Comparison of ENCODE assay signal across 15 cellular contexts in the genomic region with DNA sequence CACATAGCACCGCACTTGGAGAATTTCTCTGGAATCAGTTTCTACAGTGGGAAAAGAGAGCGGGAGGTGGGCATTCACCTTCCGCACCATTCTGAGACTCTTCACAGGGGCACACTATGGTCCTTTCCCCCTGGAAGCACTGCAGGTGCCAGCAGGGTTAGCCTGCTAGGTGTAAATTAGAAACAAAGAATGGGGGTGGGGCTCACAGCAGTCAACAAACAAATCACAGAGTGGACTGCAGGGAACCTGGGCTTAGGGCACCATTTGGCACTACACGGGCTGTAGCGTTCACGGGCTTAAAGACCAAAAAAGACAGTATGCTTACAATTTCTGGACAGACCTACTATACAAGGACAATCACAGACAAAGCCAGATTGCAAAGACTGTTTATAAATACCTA.
"Had no signal": no experiment of that assay in that cellular context is flagged by ENCODE, and none has a peak within 500 bp of the region (broad histone marks: within the 10 kb centered on the region; RNA-seq: fewer than 3 reads in every experiment).

No MANE protein-coding gene starts in this region.

- H3K4me3 ChIP-seq: coronary artery, hepatocyte, neural progenitor cell, ovary, upper lobe of left lung, uterus had no signal

- H3K4me2 ChIP-seq: hepatocyte, neural progenitor cell had no signal

- H3K4me1 ChIP-seq: neural progenitor cell, uterus had no signal

- H2AFZ ChIP-seq: hepatocyte, neural progenitor cell had no signal

- H3K9ac ChIP-seq: neural progenitor cell had no signal

- H3K9me3 Mint-ChIP-seq: natural killer cell treated with Interleukin-12 subunit alpha and Interleukin-12 subunit beta and Interleukin-15 and Interleukin-18, amount 100 ng/mL, for 72 hours had no signal

- FAIRE-seq: small intestine had no signal

- DNase-seq: effector CD4-positive, alpha-beta T cell; foreskin melanocyte; kidney glomerular epithelial cell; nucleus accumbens; ovary; right cardiac atrium; small intestine; stimulated activated CD4-positive, alpha-beta T cell treated with anti-CD3 and anti-CD28 coated beads, Interleukin-12 subunit alpha, Interleukin-12 subunit beta, amount 100 ng/mL, for 4 hours; stimulated activated naive CD4-positive, alpha-beta T cell; upper lobe of left lung; uterus had no signal

- H3K27me3 ChIP-seq: hepatocyte, neural progenitor cell, ovary, upper lobe of left lung, uterus had no signal

- H3K9me3 ChIP-seq: ovary, upper lobe of left lung, uterus had no signal

- H3K27me3 Mint-ChIP-seq: natural killer cell treated with Interleukin-12 subunit alpha and Interleukin-12 subunit beta and Interleukin-15 and Interleukin-18, amount 100 ng/mL, for 72 hours had no signal

- H3K79me2 ChIP-seq: hepatocyte had no signal

- H3K27ac ChIP-seq: coronary artery, hepatocyte, neural progenitor cell, ovary, upper lobe of left lung, uterus had no signal

- H3K27ac Mint-ChIP-seq: natural killer cell treated with Interleukin-12 subunit alpha and Interleukin-12 subunit beta and Interleukin-15 and Interleukin-18, amount 100 ng/mL, for 72 hours; neural progenitor cell had no signal

- H3K4me3 Mint-ChIP-seq: natural killer cell treated with Interleukin-12 subunit alpha and Interleukin-12 subunit beta and Interleukin-15 and Interleukin-18, amount 100 ng/mL, for 72 hours; neural progenitor cell had no signal

- ATAC-seq: natural killer cell treated with Interleukin-12 subunit alpha and Interleukin-12 subunit beta and Interleukin-15 and Interleukin-18, amount 100 ng/mL, for 72 hours; right cardiac atrium had no signal

- H3K36me3 ChIP-seq: ovary, uterus had no signal
